ENCODE assay signal across 12 cellular contexts in the genomic region with DNA sequence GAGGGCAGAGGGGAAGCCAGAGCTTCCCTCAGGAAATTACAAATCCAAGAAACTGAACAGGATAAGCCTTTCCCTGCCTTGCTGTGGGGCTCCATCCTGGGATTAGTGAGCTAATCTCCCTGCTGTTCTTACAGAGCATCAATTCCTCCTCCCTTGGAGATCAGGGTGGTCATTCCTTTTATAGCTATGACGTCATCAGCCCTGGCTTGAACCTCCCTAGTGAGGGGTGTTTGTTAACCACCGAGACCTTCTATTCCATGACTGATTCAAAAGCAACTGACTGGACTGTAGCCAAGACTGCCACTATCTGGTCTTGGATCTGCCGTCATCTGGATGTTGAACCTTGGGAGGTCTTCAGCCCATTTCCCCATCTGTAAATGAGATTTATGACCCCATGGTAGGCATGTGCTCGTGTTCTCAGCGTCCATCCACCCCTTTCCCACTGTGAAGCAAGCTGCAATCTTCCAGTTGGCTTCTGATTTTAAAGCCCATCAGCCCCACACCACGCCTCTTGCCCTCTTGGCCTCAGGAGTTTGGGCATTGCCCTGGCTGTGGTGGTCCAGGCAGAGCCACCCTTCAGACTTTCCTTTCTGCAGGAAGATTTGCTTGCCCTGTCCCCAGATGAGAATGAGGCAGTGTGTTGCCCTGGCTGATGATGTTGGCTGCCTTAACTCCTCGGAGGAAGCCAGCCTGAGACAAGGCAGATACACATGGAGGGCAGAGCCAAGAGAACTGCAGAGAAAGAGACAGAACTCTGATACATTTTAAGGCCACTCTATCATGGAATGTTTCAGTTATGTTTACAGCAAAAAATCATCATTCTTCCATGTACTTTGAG. TPM values are rescaled to one million over a fixed set of nuclear protein-coding genes. Genes with fewer than 3 reads are reported as not detected.
DNase-seq lines count a peak whose midpoint lies in the region; ATAC-seq, FAIRE-seq and TF ChIP-seq lines count a peak whose summit lies in the region.
"Had no signal": no experiment of that assay in that cellular context is flagged by ENCODE, and none has a peak within 500 bp of the region (broad histone marks: within the 10 kb centered on the region; RNA-seq: fewer than 3 reads in every experiment).

No MANE protein-coding gene starts in this region.

- no TSS peak for BruUV-seq in A673 (replicated peaks; lab: Mats Ljungman, UMichigan)

- H3K27ac ChIP-seq in A673 (ENCODE audit: low read depth, low read length, poor library complexity, severe bottlenecking) = no peak overlapping the region
- H3K27ac ChIP-seq in right lobe of liver = peak overlapping the region in 1 of 3 donors; percentile 18
- H3K27ac ChIP-seq: KMS-11 had no signal

- H3K4me1 Mint-ChIP-seq in chondrocyte (ENCODE audit: low read depth) = peaks cover 81% of the 10 kb centered on the region

- H3K9me3 ChIP-seq in A673 (ENCODE audit: low read depth, low read length, poor library complexity, severe bottlenecking) = no peaks in the 10 kb centered on the region
- H3K9me3 ChIP-seq in right lobe of liver = no peaks in the 10 kb centered on the region

- H3K27me3 ChIP-seq in A673 (replicated peaks; ENCODE audit: insufficient read depth, low read depth, low read length, poor library complexity) (no peaks in the 10 kb centered on the region), right lobe of liver (no peaks in the 10 kb centered on the region), H7 (ENCODE audit: control insufficient read depth, insufficient read depth, low read length) (no peaks in the 10 kb centered on the region)

- TF ChIP-seq CTCF in A673 (conservative IDR thresholded peaks at IDR 0.05; ENCODE audit: low read depth, low read length) = no peak
- no peak for TF ChIP-seq CTCF in chondrocyte (IDR thresholded peaks at IDR 0.05)
- no peak for TF ChIP-seq CTCF in right lobe of liver (IDR thresholded peaks at IDR 0.05)

- TF ChIP-seq POLR2A in right lobe of liver (IDR thresholded peaks at IDR 0.05) = no peak

- peak; percentile 48 for DNase-seq in A673 (ENCODE audit: low spot score)
- peak; percentile 96 for DNase-seq in HTR-8/SVneo (ENCODE audit: insufficient read length, low spot score)
- no peak for DNase-seq in chondrocyte (ENCODE audit: low spot score)
- DNase-seq in right lobe of liver = no peak
- no peak for DNase-seq in H7
- DNase-seq: activated CD8-positive, alpha-beta memory T cell treated with anti-CD3 and anti-CD28 coated beads, Interleukin-2, amount 50 U/mL, for 4 hours; C1 segment of cervical spinal cord; cortex of kidney had no signal

- H3K36me3 ChIP-seq in A673 (ENCODE audit: insufficient read depth, low read length, poor library complexity, severe bottlenecking) (no peaks in the 10 kb centered on the region), right lobe of liver (no peaks in the 10 kb centered on the region), H7 (replicated peaks; ENCODE audit: control insufficient read depth, insufficient read depth, low read length) (no peaks in the 10 kb centered on the region)

- FAIRE-seq in HTR-8/SVneo (lab: Jason Lieb, UNC) = no peak

- no peaks in the 10 kb centered on the region for H3K27me3 Mint-ChIP-seq in chondrocyte (ENCODE audit: low read depth)

- no peak overlapping the region for H3K4me3 Mint-ChIP-seq in chondrocyte (ENCODE audit: unreplicated experiment)

- no peak overlapping the region for H3K4me3 ChIP-seq in A673 (ENCODE audit: low read depth, low read length, poor library complexity, severe bottlenecking)
- no peak overlapping the region for H3K4me3 ChIP-seq in right lobe of liver
- H3K4me3 ChIP-seq in H7 (ENCODE audit: insufficient read depth, low read depth, low read length) = no peak overlapping the region

- intact Hi-C loops in A673 (cut with micrococcal nuclease; ENCODE audit: unreplicated experiment) (no loop called here), right lobe of liver (cut with DNase I) (no loop called here)

- H3K9me3 Mint-ChIP-seq in chondrocyte (ENCODE audit: low read depth) = no peaks in the 10 kb centered on the region

- peaks cover 4% of the 10 kb centered on the region for H3K4me1 ChIP-seq in A673 (ENCODE audit: insufficient read depth, low read length, poor library complexity, severe bottlenecking)
- peaks cover 0 to 12% (median 4%) of the 10 kb centered on the region in 4 donors for H3K4me1 ChIP-seq in right lobe of liver

- H3K27ac Mint-ChIP-seq in chondrocyte (ENCODE audit: unreplicated experiment) = peak overlapping the region; percentile 80

- 29% methylated on average over 4 of the region's 7 CpGs for WGBS in right lobe of liver (ENCODE audit: insufficient coverage, low coverage, low lambda C conversion rate, missing lambda C conversion rate)

- H3K36me3 Mint-ChIP-seq in chondrocyte (ENCODE audit: low read depth) = no peaks in the 10 kb centered on the region

- POLR2A ChIA-PET in A673 (lab: Charles Lee; ENCODE audit: low non-redundant PET) = no interaction called here

- CTCF ChIA-PET in A673 (lab: Charles Lee) = no interaction called here

- ATAC-seq in right lobe of liver = peak in 3 of 4 donors; percentile 9 to 57 (median 23)
- ATAC-seq in esophagus mucosa = no peak
- ATAC-seq in HG03045 (IDR thresholded peaks at IDR 0.05; ENCODE audit: unreplicated experiment) = no peak
- no peak for ATAC-seq in HG02642 (IDR thresholded peaks at IDR 0.05; ENCODE audit: poor library complexity, unreplicated experiment)

RNA-seq across cellular contexts. Expression of a gene that starts 59.6 kb away (rescaled TPM):
- total RNA-seq in A673 (2021) = 148 and 163 TPM in 2 replicates
- total RNA-seq in chondrocyte = 808 to 1,105 TPM (median 1,102 TPM) in 3 replicates
- 100 to 1,000 TPM in 3 of 6 experiments, 10 to 100 TPM in 3; 53.1 to 145 (median 100) TPM for total RNA-seq in right lobe of liver
- total RNA-seq in esophagus mucosa = 117 TPM
- total RNA-seq in H7 (2014; rRNA removed; shearing (Covaris generic)) = 161 and 169 TPM in 2 replicates

Comparison
In these comparisons a context has a peak if more than half of its experiments do, and no peak if none do; other contexts are left out.
1. DNase-seq: peak in A673 (single experiment) and HTR-8/SVneo (single experiment); none in chondrocyte (single experiment), right lobe of liver (0 of 3) and H7 (single experiment).
2. ATAC-seq: peak in right lobe of liver (3 of 4); none in esophagus mucosa (single experiment), HG03045 (single experiment) and HG02642 (single experiment).